9 cellular contexts compared by ENCODE assay signal in genomic region chr2:9336534-9337354, GRCh38.
DNase-seq lines count a peak whose midpoint lies in the region; ATAC-seq and TF ChIP-seq lines count a peak whose summit lies in the region.
"Had no signal": no experiment of that assay in that cellular context is flagged by ENCODE, and none has a peak within 500 bp of the region (broad histone marks: within the 10 kb centered on the region; RNA-seq: fewer than 3 reads in every experiment).

No MANE protein-coding gene starts in this region.

- peaks cover 3% of the 10 kb centered on the region for H3K4me1 Mint-ChIP-seq in activated naive CD4-positive, alpha-beta T cell treated with anti-CD3 and anti-CD28 coated beads, Interleukin-2, amount 10 ng/mL, durations not matched to agents 7 days and 5 days

- H3K27ac ChIP-seq in 22Rv1 (peak overlapping the region; percentile 70), stomach (peak overlapping the region; percentile 24 to 56 (median 34)), gastroesophageal sphincter (peak overlapping the region in 2 of 4 donors; percentile 7 to 14)
- H3K27ac ChIP-seq: psoas muscle had no signal

- H3K27me3 Mint-ChIP-seq in activated naive CD4-positive, alpha-beta T cell treated with anti-CD3 and anti-CD28 coated beads, Interleukin-2, amount 10 ng/mL, durations not matched to agents 7 days and 5 days, result peaks cover 33% of the 10 kb centered on the region

- H3K27me3 ChIP-seq in stomach, result no peaks in the 10 kb centered on the region
- no peaks in the 10 kb centered on the region for H3K27me3 ChIP-seq in gastroesophageal sphincter

- DNase-seq in HuH-7.5 (ENCODE audit: low spot score) (peak; percentile 49), fibroblast of peridontal ligament (ENCODE audit: extremely low read depth) (peak; percentile 96), stomach (peak; percentile 77)
- DNase-seq in activated naive CD4-positive, alpha-beta T cell treated with anti-CD3 and anti-CD28 coated beads, Interleukin-2, amount 10 ng/mL, durations not matched to agents 7 days and 5 days, result no peak
- DNase-seq: psoas muscle had no signal

- TF ChIP-seq EP300 in stomach (IDR thresholded peaks at IDR 0.05) (no peak), gastroesophageal sphincter (IDR thresholded peaks at IDR 0.05) (no peak)

- intact Hi-C loops in stomach (cut with DNase I; ENCODE audit: low total_unique reads), result no loop called here

- H3K27ac Mint-ChIP-seq in activated naive CD4-positive, alpha-beta T cell treated with anti-CD3 and anti-CD28 coated beads, Interleukin-2, amount 10 ng/mL, durations not matched to agents 7 days and 5 days, result no peak overlapping the region

- TF ChIP-seq POLR2A in stomach (IDR thresholded peaks at IDR 0.05), result no peak
- no peak for TF ChIP-seq POLR2A in gastroesophageal sphincter (IDR thresholded peaks at IDR 0.05)

- no peak for TF ChIP-seq CTCF in 22Rv1 (IDR thresholded peaks at IDR 0.05)
- TF ChIP-seq CTCF in stomach (IDR thresholded peaks at IDR 0.05), result no peak
- no peak for TF ChIP-seq CTCF in gastroesophageal sphincter (IDR thresholded peaks at IDR 0.05)

- 57 to 67% (median 60%) methylated on average over 14 of the region's 14 CpGs for WGBS in stomach, 5 donors
- WGBS in gastroesophageal sphincter (ENCODE audit: low coverage in 1 of 2), 2 donors, result 61 to 76% methylated on average over 6 to 13 of the region's 14 CpGs

- no peak overlapping the region for H3K4me3 Mint-ChIP-seq in activated naive CD4-positive, alpha-beta T cell treated with anti-CD3 and anti-CD28 coated beads, Interleukin-2, amount 10 ng/mL, durations not matched to agents 7 days and 5 days

- H3K4me1 ChIP-seq in stomach (peaks cover 12 to 32% (median 23%) of the 10 kb centered on the region in 4 donors), gastroesophageal sphincter (peaks cover 0 to 12% (median 3%) of the 10 kb centered on the region in 3 donors)

- no peak for ATAC-seq in gastroesophageal sphincter
- ATAC-seq in GM19023 (IDR thresholded peaks at IDR 0.05; ENCODE audit: unreplicated experiment), result no peak

- CTCF ChIA-PET in activated naive CD4-positive, alpha-beta T cell treated with anti-CD3 and anti-CD28 coated beads, Interleukin-2, amount 10 ng/mL, durations not matched to agents 7 days and 5 days (lab: Charles Lee), result no interaction called here

- H3K9me3 ChIP-seq in stomach (no peaks in the 10 kb centered on the region), gastroesophageal sphincter (no peaks in the 10 kb centered on the region)
- H3K9me3 ChIP-seq: psoas muscle had no signal

- H3K4me3 ChIP-seq in stomach (no peak overlapping the region), gastroesophageal sphincter (no peak overlapping the region)
- H3K4me3 ChIP-seq: psoas muscle had no signal

- peaks cover 0 to 30% (median 25%) of the 10 kb centered on the region in 4 donors for H3K36me3 ChIP-seq in stomach
- peaks cover 0 to 26% of the 10 kb centered on the region in 2 donors for H3K36me3 ChIP-seq in gastroesophageal sphincter

- H3K36me3 Mint-ChIP-seq in activated naive CD4-positive, alpha-beta T cell treated with anti-CD3 and anti-CD28 coated beads, Interleukin-2, amount 10 ng/mL, durations not matched to agents 7 days and 5 days, result no peaks in the 10 kb centered on the region

- no peaks in the 10 kb centered on the region for H3K9me3 Mint-ChIP-seq in activated naive CD4-positive, alpha-beta T cell treated with anti-CD3 and anti-CD28 coated beads, Interleukin-2, amount 10 ng/mL, durations not matched to agents 7 days and 5 days

TF ChIP-seq in PFSK-1, 5 proteins besides CTCF, POLR2A, EP300 and RAD21:
- TF ChIP-seq FOXP2 (optimal IDR thresholded peaks at IDR 0.05; ENCODE audit: borderline replicate concordance, extremely low read depth, extremely low read length, insufficient read depth), result peak; percentile 34
- TF ChIP-seq POLR2AphosphoS5 (IDR thresholded peaks at IDR 0.05; ENCODE audit: low read depth, low read length), result no peak
